ENCODE assay signal across 17 cellular contexts in genomic region chr3:119236756-119237155, GRCh38. TPM values are rescaled to one million over a fixed set of nuclear protein-coding genes. Genes with fewer than 3 reads are reported as not detected.
DNase-seq lines count a peak whose midpoint lies in the region; ATAC-seq and TF ChIP-seq lines count a peak whose summit lies in the region.
"Had no signal": no experiment of that assay in that cellular context is flagged by ENCODE, and none has a peak within 500 bp of the region (broad histone marks: within the 10 kb centered on the region; RNA-seq: fewer than 3 reads in every experiment).

No MANE protein-coding gene starts in this region.

- WGBS in heart right ventricle, 2 donors, result 74 to 92% methylated on average over 7 of the region's 7 CpGs

- intact Hi-C loops in left cardiac atrium (cut with DNase I), result no loop called here
- intact Hi-C loops in heart right ventricle (cut with DNase I), result loop anchor here in 1 of 10 donors (10.0 kb wide), 1 partner anchor 1108 kb away; the partner anchor contains the start of gene LRRC58

- peak overlapping the region; percentile 33 for H3K9ac ChIP-seq in adipocyte (ENCODE audit: low read length)

- H3K36me3 ChIP-seq in heart right ventricle (peaks cover 0 to 52% (median 9%) of the 10 kb centered on the region in 9 donors), adipocyte (ENCODE audit: control insufficient read depth, insufficient read depth, low read length, severe bottlenecking) (peaks cover 32% of the 10 kb centered on the region)
- H3K36me3 ChIP-seq: breast epithelium had no signal

- ATAC-seq in left cardiac atrium, result no peak
- no peak for ATAC-seq in heart right ventricle
- no peak for ATAC-seq in HG02938 (IDR thresholded peaks at IDR 0.05; ENCODE audit: unreplicated experiment)
- ATAC-seq in GM21447 (IDR thresholded peaks at IDR 0.05; ENCODE audit: unreplicated experiment), result no peak
- no peak for ATAC-seq in HG03457 (IDR thresholded peaks at IDR 0.05; ENCODE audit: unreplicated experiment)
- ATAC-seq: foreskin keratinocyte had no signal

- no peak for TF ChIP-seq CTCF in heart right ventricle (IDR thresholded peaks at IDR 0.05)

- H3K27me3 ChIP-seq in heart right ventricle, result no peaks in the 10 kb centered on the region
- H3K27me3 ChIP-seq in adipocyte (replicated peaks; ENCODE audit: control insufficient read depth, insufficient read depth, low read length), result no peaks in the 10 kb centered on the region
- H3K27me3 ChIP-seq: breast epithelium, foreskin keratinocyte had no signal

- H3K9me3 ChIP-seq in heart right ventricle (no peaks in the 10 kb centered on the region), adipocyte (ENCODE audit: control insufficient read depth, low read length) (no peaks in the 10 kb centered on the region)
- H3K9me3 ChIP-seq: breast epithelium had no signal

- H3K4me3 ChIP-seq in heart right ventricle (no peak overlapping the region), adipocyte (ENCODE audit: low read length) (peak overlapping the region; percentile 48)
- H3K4me3 ChIP-seq: breast epithelium, PC-9, skin epidermis had no signal

- H3K27ac ChIP-seq in heart right ventricle, result no peak overlapping the region
- H3K27ac ChIP-seq: breast epithelium, PC-9, skin epidermis had no signal

- DNase-seq in left cardiac atrium (peak; percentile 21), heart right ventricle (no peak), MV-4-11 (lab: John Stamatoyannopoulos, UW) (peak; percentile 37), adipocyte (ENCODE audit: low read depth) (no peak)
- DNase-seq in stimulated activated CD8-positive, alpha-beta memory T cell treated with anti-CD3 and anti-CD28 coated beads, Interleukin-4, amount 100 ng/mL, for 24 hours (ENCODE audit: low read depth), result peak; percentile 10
- DNase-seq: activated CD4-positive, CD25-positive, alpha-beta regulatory T cell treated with anti-CD3 and anti-CD28 coated beads, Interleukin-2, amount 50 U/mL, for 72 hours; activated effector memory CD4-positive, alpha-beta T cell treated with Interleukin-2 at 50 U/mL for 16 hours; effector CD8-positive, alpha-beta T cell; foreskin keratinocyte; NCI-H187; NCI-H524 treated with DMSO at 0.1 percent for 48 hours; PC-9 had no signal

- H3K4me1 ChIP-seq in heart right ventricle, result peaks cover 3 to 59% (median 37%) of the 10 kb centered on the region in 9 donors
- H3K4me1 ChIP-seq in adipocyte (ENCODE audit: control insufficient read depth, insufficient read depth, low read length), result peaks cover 57% of the 10 kb centered on the region
- H3K4me1 ChIP-seq: breast epithelium had no signal

RNA-seq across cellular contexts. Expression of gene B4GALT4, which starts 3.9 kb away (rescaled TPM):
- 10 to 100 TPM; 13.3 to 15.9 TPM for total RNA-seq in left cardiac atrium
- total RNA-seq in heart right ventricle, result 10 to 100 TPM in 8 of 10 donors, 1 to 10 TPM in 2; 9.0 to 14.6 (median 11.6) TPM
- 10 to 100 TPM in 1 of 2 donors, 1 to 10 TPM in 1; 9.5 to 23.2 TPM for polyA plus RNA-seq in heart right ventricle

RNA-seq across cellular contexts. Expression of gene ARHGAP31, which starts 57.4 kb away (rescaled TPM):
- total RNA-seq in left cardiac atrium (10 to 100 TPM; 33.5 to 44.0 TPM), heart right ventricle (10 to 100 TPM; 30.4 to 71.1 (median 37.2) TPM)
- 10 to 100 TPM; 10.6 to 11.9 TPM for polyA plus RNA-seq in heart right ventricle

Comparison
In these comparisons a context has a peak if more than half of its experiments do, and no peak if none do; other contexts are left out.
1. DNase-seq: peak in left cardiac atrium (single experiment), MV-4-11 (single experiment) and stimulated activated CD8-positive, alpha-beta memory T cell treated with anti-CD3 and anti-CD28 coated beads, Interleukin-4, amount 100 ng/mL, for 24 hours (single experiment); none in heart right ventricle (0 of 2) and adipocyte (single experiment).